Comparison of ENCODE assay signal across 1 cellular context in the genomic region with DNA sequence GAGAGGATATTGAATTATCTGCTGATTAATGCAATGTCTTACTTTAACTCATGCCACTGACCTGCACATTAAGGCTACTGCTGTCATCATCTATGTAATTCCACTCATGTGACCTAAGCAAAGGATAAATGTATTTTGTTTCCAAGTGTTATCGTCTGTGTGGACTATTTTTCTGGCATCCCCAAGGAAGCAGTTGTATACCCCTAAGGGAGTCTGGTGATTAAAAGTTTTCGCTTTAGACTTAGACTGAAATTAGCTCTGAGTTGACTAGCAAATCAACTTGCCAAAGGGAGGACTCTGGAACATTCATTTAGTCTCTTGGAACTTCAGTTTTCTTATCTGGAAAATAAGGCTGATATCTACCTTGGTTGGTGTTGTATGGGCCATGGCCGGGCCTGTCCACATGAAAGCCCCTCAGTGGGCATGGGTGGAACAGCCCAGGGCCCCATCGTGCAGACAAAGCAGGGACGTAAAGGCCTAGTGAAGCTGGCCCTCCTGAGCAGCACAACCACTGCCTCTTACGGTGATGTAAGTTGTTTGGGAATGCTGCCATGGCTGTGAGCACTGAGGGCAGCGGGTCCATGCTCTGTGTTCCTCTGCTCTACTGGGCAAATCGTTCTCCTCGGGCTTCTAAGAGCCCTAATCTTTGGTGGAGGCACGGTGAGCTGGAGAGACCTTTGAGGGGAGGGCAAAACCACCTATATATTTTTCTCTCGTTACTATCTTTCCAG.
TF ChIP-seq lines count a peak whose summit lies in the region.

No MANE protein-coding gene starts in this region.

TF ChIP-seq in HepG2, 621 proteins besides CTCF, POLR2A, EP300 and RAD21 (continued from another document):
- TF ChIP-seq, protein P1, sequence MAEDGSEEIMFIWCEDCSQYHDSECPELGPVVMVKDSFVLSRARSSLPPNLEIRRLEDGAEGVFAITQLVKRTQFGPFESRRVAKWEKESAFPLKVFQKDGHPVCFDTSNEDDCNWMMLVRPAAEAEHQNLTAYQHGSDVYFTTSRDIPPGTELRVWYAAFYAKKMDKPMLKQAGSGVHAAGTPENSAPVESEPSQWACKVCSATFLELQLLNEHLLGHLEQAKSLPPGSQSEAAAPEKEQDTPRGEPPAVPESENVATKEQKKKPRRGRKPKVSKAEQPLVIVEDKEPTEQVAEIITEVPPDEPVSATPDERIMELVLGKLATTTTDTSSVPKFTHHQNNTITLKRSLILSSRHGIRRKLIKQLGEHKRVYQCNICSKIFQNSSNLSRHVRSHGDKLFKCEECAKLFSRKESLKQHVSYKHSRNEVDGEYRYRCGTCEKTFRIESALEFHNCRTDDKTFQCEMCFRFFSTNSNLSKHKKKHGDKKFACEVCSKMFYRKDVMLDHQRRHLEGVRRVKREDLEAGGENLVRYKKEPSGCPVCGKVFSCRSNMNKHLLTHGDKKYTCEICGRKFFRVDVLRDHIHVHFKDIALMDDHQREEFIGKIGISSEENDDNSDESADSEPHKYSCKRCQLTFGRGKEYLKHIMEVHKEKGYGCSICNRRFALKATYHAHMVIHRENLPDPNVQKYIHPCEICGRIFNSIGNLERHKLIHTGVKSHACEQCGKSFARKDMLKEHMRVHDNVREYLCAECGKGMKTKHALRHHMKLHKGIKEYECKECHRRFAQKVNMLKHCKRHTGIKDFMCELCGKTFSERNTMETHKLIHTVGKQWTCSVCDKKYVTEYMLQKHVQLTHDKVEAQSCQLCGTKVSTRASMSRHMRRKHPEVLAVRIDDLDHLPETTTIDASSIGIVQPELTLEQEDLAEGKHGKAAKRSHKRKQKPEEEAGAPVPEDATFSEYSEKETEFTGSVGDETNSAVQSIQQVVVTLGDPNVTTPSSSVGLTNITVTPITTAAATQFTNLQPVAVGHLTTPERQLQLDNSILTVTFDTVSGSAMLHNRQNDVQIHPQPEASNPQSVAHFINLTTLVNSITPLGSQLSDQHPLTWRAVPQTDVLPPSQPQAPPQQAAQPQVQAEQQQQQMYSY (CRISPR knock-in tag; IDR thresholded peaks at IDR 0.05), result no peak
- TF ChIP-seq, protein P2, sequence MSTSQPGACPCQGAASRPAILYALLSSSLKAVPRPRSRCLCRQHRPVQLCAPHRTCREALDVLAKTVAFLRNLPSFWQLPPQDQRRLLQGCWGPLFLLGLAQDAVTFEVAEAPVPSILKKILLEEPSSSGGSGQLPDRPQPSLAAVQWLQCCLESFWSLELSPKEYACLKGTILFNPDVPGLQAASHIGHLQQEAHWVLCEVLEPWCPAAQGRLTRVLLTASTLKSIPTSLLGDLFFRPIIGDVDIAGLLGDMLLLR (CRISPR knock-in tag; IDR thresholded peaks at IDR 0.05), result no peak
- TF ChIP-seq, protein P3, sequence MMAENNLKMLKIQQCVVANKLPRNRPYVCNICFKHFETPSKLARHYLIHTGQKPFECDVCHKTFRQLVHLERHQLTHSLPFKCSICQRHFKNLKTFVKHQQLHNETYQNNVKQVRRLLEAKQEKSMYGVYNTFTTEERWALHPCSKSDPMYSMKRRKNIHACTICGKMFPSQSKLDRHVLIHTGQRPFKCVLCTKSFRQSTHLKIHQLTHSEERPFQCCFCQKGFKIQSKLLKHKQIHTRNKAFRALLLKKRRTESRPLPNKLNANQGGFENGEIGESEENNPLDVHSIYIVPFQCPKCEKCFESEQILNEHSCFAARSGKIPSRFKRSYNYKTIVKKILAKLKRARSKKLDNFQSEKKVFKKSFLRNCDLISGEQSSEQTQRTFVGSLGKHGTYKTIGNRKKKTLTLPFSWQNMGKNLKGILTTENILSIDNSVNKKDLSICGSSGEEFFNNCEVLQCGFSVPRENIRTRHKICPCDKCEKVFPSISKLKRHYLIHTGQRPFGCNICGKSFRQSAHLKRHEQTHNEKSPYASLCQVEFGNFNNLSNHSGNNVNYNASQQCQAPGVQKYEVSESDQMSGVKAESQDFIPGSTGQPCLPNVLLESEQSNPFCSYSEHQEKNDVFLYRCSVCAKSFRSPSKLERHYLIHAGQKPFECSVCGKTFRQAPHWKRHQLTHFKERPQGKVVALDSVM (CRISPR knock-in tag; IDR thresholded peaks at IDR 0.05), result no peak
